ENCODE assay signal across 8 cellular contexts in genomic region chr2:129877795-129878775, GRCh38.
A peak's percentile ranks its signal among the peaks of the same experiment; 100 is the strongest.
DNase-seq lines count a peak whose midpoint lies in the region; ATAC-seq and TF ChIP-seq lines count a peak whose summit lies in the region.

No MANE protein-coding gene starts in this region.

- H2AFZ ChIP-seq in PC-3 (ENCODE audit: low read length) = no peak overlapping the region

- H3K27ac ChIP-seq in body of pancreas = peak overlapping the region; percentile 28 to 72 (median 56)
- H3K27ac ChIP-seq in PC-3 (ENCODE audit: low read length) = no peak overlapping the region

- no peaks in the 10 kb centered on the region for H3F3A ChIP-seq in PC-3 (ENCODE audit: low read length, unreplicated experiment)

- CTCF ChIA-PET in PC-3 (lab: Charles Lee) = no interaction called here

- H3K4me3 Mint-ChIP-seq in immature natural killer cell = peak overlapping the region; percentile 73 to 85 (median 77)

- TF ChIP-seq CTCF in body of pancreas (IDR thresholded peaks at IDR 0.05) (no peak), PC-3 (conservative IDR thresholded peaks at IDR 0.05; ENCODE audit: low read depth, low read length) (no peak)

- H3K4me2 ChIP-seq in PC-3 (ENCODE audit: low read length) = no peak overlapping the region

- H3K79me2 ChIP-seq in PC-3 (ENCODE audit: low read length) = no peaks in the 10 kb centered on the region

- H3K36me3 Mint-ChIP-seq in immature natural killer cell = no peaks in the 10 kb centered on the region

- no peaks in the 10 kb centered on the region for H4K20me1 ChIP-seq in PC-3 (ENCODE audit: low read length)

- H3K36me3 ChIP-seq in body of pancreas (replicated peaks in 1 of 2; ENCODE audit: insufficient read depth in 1 of 2, low read depth in 2 of 2) (no peaks in the 10 kb centered on the region), PC-3 (ENCODE audit: low read depth, low read length) (no peaks in the 10 kb centered on the region)

- H3K4me1 Mint-ChIP-seq in immature natural killer cell = peaks cover 15 to 16% of the 10 kb centered on the region in 2 donors

- peak overlapping the region in 5 of 6 donors; percentile 35 to 85 (median 71) for H3K27ac Mint-ChIP-seq in immature natural killer cell

- H3K4me3 ChIP-seq in body of pancreas = no peak overlapping the region
- H3K4me3 ChIP-seq in skeletal muscle cell (ENCODE audit: low read depth, low read length) = peak overlapping the region; percentile 48
- H3K4me3 ChIP-seq in PC-3 (ENCODE audit: low read length) = no peak overlapping the region

- no peaks in the 10 kb centered on the region for H3K9me2 ChIP-seq in PC-3 (replicated peaks; ENCODE audit: low read length)

- no peaks in the 10 kb centered on the region for H3K9me3 Mint-ChIP-seq in immature natural killer cell

- BruUV-seq in PC-3 (replicated peaks; lab: Mats Ljungman, UMichigan) = no TSS peak

- DNase-seq in DMS79 treated with DMSO at 0.1 percent for 48 hours (lab: John Stamatoyannopoulos, UW) (peak; percentile 38), NCI-H2171 treated with DMSO at 0.1 percent for 48 hours (lab: John Stamatoyannopoulos, UW) (peak; percentile 49), body of pancreas (peak in 1 of 4 donors; percentile 67), immature natural killer cell (no peak), skeletal muscle cell (ENCODE audit: low read depth) (peak; percentile 17), PC-3 (no peak)

- no peak overlapping the region for H3K9ac ChIP-seq in PC-3 (ENCODE audit: low read length)

- no peaks in the 10 kb centered on the region for H3K9me3 ChIP-seq in body of pancreas
- no peaks in the 10 kb centered on the region for H3K9me3 ChIP-seq in PC-3 (ENCODE audit: low read length)

- no peaks in the 10 kb centered on the region for H3K27me3 ChIP-seq in body of pancreas
- H3K27me3 ChIP-seq in PC-3 (ENCODE audit: low read length) = peaks cover 26% of the 10 kb centered on the region

- WGBS in body of pancreas, 2 donors = 33 to 40% methylated on average over 33 to 41 of the region's 50 CpGs

- no peak for TF ChIP-seq POLR2A in body of pancreas (IDR thresholded peaks at IDR 0.05)

- ATAC-seq in GM21717 (IDR thresholded peaks at IDR 0.05; ENCODE audit: unreplicated experiment) (peak; percentile 16), body of pancreas (peak; percentile 73), PC-3 (no peak), HG03469 (IDR thresholded peaks at IDR 0.05; ENCODE audit: unreplicated experiment) (no peak)

- intact Hi-C loops in body of pancreas (cut with DNase I) (no loop called here), PC-3 (cut with micrococcal nuclease) (no loop called here)

- POLR2A ChIA-PET in PC-3 (lab: Charles Lee; ENCODE audit: unreplicated experiment) = no interaction called here

- peaks cover 6 to 12% (median 12%) of the 10 kb centered on the region in 3 donors for H3K27me3 Mint-ChIP-seq in immature natural killer cell (ENCODE audit: low read depth in 3 of 3)

- H3K4me1 ChIP-seq in body of pancreas = peaks cover 7% of the 10 kb centered on the region
- no peaks in the 10 kb centered on the region for H3K4me1 ChIP-seq in PC-3 (ENCODE audit: insufficient read depth, low read length)

Comparison
In these comparisons a context has a peak if more than half of its experiments do, and no peak if none do; other contexts are left out.
1. DNase-seq: peak in DMS79 treated with DMSO at 0.1 percent for 48 hours (single experiment), NCI-H2171 treated with DMSO at 0.1 percent for 48 hours (single experiment) and skeletal muscle cell (single experiment); none in immature natural killer cell (0 of 3) and PC-3 (single experiment).
2. ATAC-seq: peak in GM21717 (single experiment) and body of pancreas (single experiment); none in PC-3 (single experiment) and HG03469 (single experiment).